ENCODE assay signal across 15 cellular contexts in genomic region chr7:20344396-20344795, GRCh38. TPM values are rescaled to one million over a fixed set of nuclear protein-coding genes. Genes with fewer than 3 reads are reported as not detected.
DNase-seq lines count a peak whose midpoint lies in the region; ATAC-seq, FAIRE-seq and TF ChIP-seq lines count a peak whose summit lies in the region.
"Had no signal": no experiment of that assay in that cellular context is flagged by ENCODE, and none has a peak within 500 bp of the region (broad histone marks: within the 10 kb centered on the region; RNA-seq: fewer than 3 reads in every experiment).

No MANE protein-coding gene starts in this region.

- no peak overlapping the region for H3K4ac ChIP-seq in H1 (replicated peaks; ENCODE audit: insufficient read length, low read depth, low read length)

- no peak overlapping the region for H3K4me3 Mint-ChIP-seq in CD8-positive, alpha-beta T cell
- H3K4me3 Mint-ChIP-seq: CD4-positive, alpha-beta T cell had no signal

- no peak overlapping the region for H3K18ac ChIP-seq in H1 (ENCODE audit: extremely low read depth, low read length)

- dilution Hi-C loops in mammary epithelial cell (cut with HindIII; ENCODE audit: low sequenced_read_pairs), result no loop called here

- H4K20me1 ChIP-seq in mammary epithelial cell (ENCODE audit: insufficient read depth, low read length) (no peaks in the 10 kb centered on the region), H1 (replicated peaks in 1 of 2; ENCODE audit: control insufficient read depth in 1 of 2, insufficient read depth in 2 of 2, low read length in 2 of 2) (no peaks in the 10 kb centered on the region)

- H4K8ac ChIP-seq in H1 (ENCODE audit: extremely low read depth, insufficient read depth, low read length), result no peak overlapping the region

- no peak overlapping the region; the same call in 1 of the 2 replicates for H2BK12ac ChIP-seq in H1 (ENCODE audit: low read depth, low read length)

- H2BK15ac ChIP-seq in H1 (ENCODE audit: low read length), result peak overlapping the region; percentile 25; the same call in 1 of the 2 replicates

- no peak overlapping the region for H4K91ac ChIP-seq in H1 (replicated peaks; ENCODE audit: insufficient read length, low read length)

- H3K36me3 Mint-ChIP-seq in CD8-positive, alpha-beta T cell, result no peaks in the 10 kb centered on the region

- no peaks in the 10 kb centered on the region for H3K4me1 Mint-ChIP-seq in CD8-positive, alpha-beta T cell (ENCODE audit: low read depth)

- H3K27me3 Mint-ChIP-seq in CD8-positive, alpha-beta T cell (ENCODE audit: low read depth), result peaks cover 2% of the 10 kb centered on the region

- no peak for FAIRE-seq in H1 (lab: Jason Lieb, UNC)
- no peak for FAIRE-seq in frontal cortex (lab: Jason Lieb, UNC)
- FAIRE-seq: A204.1 had no signal

- no peak overlapping the region for H2BK5ac ChIP-seq in H1 (ENCODE audit: low read depth, low read length)

- no peak for TF ChIP-seq POLR2A in H1 (IDR thresholded peaks at IDR 0.05; ENCODE audit: control extremely low read depth in 1 of 2, low read depth in 2 of 2, low read length in 2 of 2)
- TF ChIP-seq POLR2A in tibial nerve (IDR thresholded peaks at IDR 0.05), result no peak

- intact Hi-C loops in mammary epithelial cell (cut with micrococcal nuclease) (no loop called here), posterior vena cava (cut with DNase I) (no loop called here)
- intact Hi-C loops in CD8-positive, alpha-beta T cell (cut with DNase I, micrococcal nuclease), result no loop called here

- no peaks in the 10 kb centered on the region for H3K9me3 Mint-ChIP-seq in CD8-positive, alpha-beta T cell

- H3K14ac ChIP-seq in H1 (ENCODE audit: insufficient read length), result no peak overlapping the region

- H2AK5ac ChIP-seq in H1 (ENCODE audit: low read depth, low read length), result no peak overlapping the region

- H2BK120ac ChIP-seq in H1 (replicated peaks; ENCODE audit: low read depth, low read length), result no peak overlapping the region

- no peak for TF ChIP-seq RAD21 in H1 (IDR thresholded peaks at IDR 0.05 in 1 of 2, conservative IDR thresholded peaks at IDR 0.05 in 1 of 2; ENCODE audit: low read depth in 2 of 2, low read length in 2 of 2)

- no peak overlapping the region for H3K56ac ChIP-seq in H1 (replicated peaks; ENCODE audit: insufficient read length, low read depth, low read length)

- H3K9me3 ChIP-seq in mammary epithelial cell (replicated peaks; ENCODE audit: insufficient read depth, low read length) (no peaks in the 10 kb centered on the region), H1 (ENCODE audit: insufficient read depth in 2 of 2, low read depth in 1 of 2, low read length in 1 of 2) (no peaks in the 10 kb centered on the region), tibial nerve (no peaks in the 10 kb centered on the region)
- no peaks in the 10 kb centered on the region for H3K9me3 ChIP-seq in CD8-positive, alpha-beta T cell (ENCODE audit: low read length)
- H3K9me3 ChIP-seq: HAP-1 had no signal

- no peak overlapping the region for H3K27ac Mint-ChIP-seq in CD8-positive, alpha-beta T cell
- H3K27ac Mint-ChIP-seq: CD4-positive, alpha-beta T cell had no signal

- no peak for ATAC-seq in CD8-positive, alpha-beta T cell

- POLR2A ChIA-PET in H1 (lab: Charles Lee; ENCODE audit: partially characterized antibody), result interaction anchor here (1.4 kb wide), 1 partner anchor 13 kb away, joined by 4 read pairs; the partner anchor contains the start of gene ITGB8
- POLR2A ChIA-PET in CD8-positive, alpha-beta T cell (lab: Charles Lee), result no interaction called here

- H3K27me3 ChIP-seq in mammary epithelial cell (ENCODE audit: insufficient read depth, low read length) (no peaks in the 10 kb centered on the region), H1 (replicated peaks in 1 of 4; ENCODE audit: control insufficient read depth in 3 of 4, extremely low read depth in 1 of 4, insufficient read depth in 3 of 4, low read length in 3 of 4) (no peaks in the 10 kb centered on the region), tibial nerve (no peaks in the 10 kb centered on the region)
- no peaks in the 10 kb centered on the region for H3K27me3 ChIP-seq in CD8-positive, alpha-beta T cell (ENCODE audit: insufficient read depth, low read length)

- H3K9ac ChIP-seq in mammary epithelial cell (ENCODE audit: insufficient read depth, low read length) (no peak overlapping the region), H1 (replicated peaks in 1 of 4; ENCODE audit: extremely low read depth in 1 of 4, low read depth in 3 of 4, low read length in 3 of 4) (no peak overlapping the region)

- CTCF ChIA-PET in mammary epithelial cell (lab: Charles Lee; ENCODE audit: low non-redundant PET) (no interaction called here), H1 (lab: Charles Lee; ENCODE audit: partially characterized antibody) (interaction anchor here (0.6 to 1.9 kb wide), 4 partner anchors 171 to 360 kb away, joined by 3 to 7 read pairs (median 4); no protein-coding TSS in a partner anchor)
- CTCF ChIA-PET in CD8-positive, alpha-beta T cell (lab: Charles Lee), result no interaction called here

- no peak overlapping the region for H3K23ac ChIP-seq in H1 (ENCODE audit: insufficient read length)

- H2BK20ac ChIP-seq in H1 (ENCODE audit: low read length), result no peak overlapping the region

- H3K4me1 ChIP-seq in mammary epithelial cell (ENCODE audit: insufficient read depth, low read length) (peaks cover 60% of the 10 kb centered on the region), H1 (replicated peaks in 1 of 4; ENCODE audit: control insufficient read depth in 3 of 4, insufficient read depth in 4 of 4, low read length in 3 of 4) (peaks cover 0 to 9% (median 2%) of the 10 kb centered on the region in 4 experiments; a peak in 5 of 7 replicates), tibial nerve (peaks cover 0 to 75% (median 6%) of the 10 kb centered on the region in 4 donors)
- no peaks in the 10 kb centered on the region for H3K4me1 ChIP-seq in CD8-positive, alpha-beta T cell (ENCODE audit: insufficient read depth, low read length)

- H3K36me3 ChIP-seq in mammary epithelial cell (ENCODE audit: insufficient read depth, low read length), result peaks cover 2% of the 10 kb centered on the region
- H3K36me3 ChIP-seq in H1 (ENCODE audit: control insufficient read depth in 2 of 4, insufficient read depth in 4 of 4, low read length in 3 of 4), result no peaks in the 10 kb centered on the region
- peaks cover 0 to 10% (median 0%) of the 10 kb centered on the region in 3 donors for H3K36me3 ChIP-seq in tibial nerve
- no peaks in the 10 kb centered on the region for H3K36me3 ChIP-seq in CD8-positive, alpha-beta T cell (ENCODE audit: insufficient read depth, low read length)
- H3K36me3 ChIP-seq: HAP-1 had no signal

- H3K4me3 ChIP-seq in mammary epithelial cell (replicated peaks in 1 of 3; ENCODE audit: insufficient read depth in 1 of 3, low read depth in 2 of 3, low read length in 3 of 3) (no peak overlapping the region), H1 (ENCODE audit: extremely low read depth in 1 of 4, insufficient read depth in 2 of 4, low read depth in 3 of 4, low read length in 4 of 4) (no peak overlapping the region), tibial nerve (no peak overlapping the region)
- H3K4me3 ChIP-seq in CD8-positive, alpha-beta T cell (ENCODE audit: low read depth, low read length), result no peak overlapping the region
- H3K4me3 ChIP-seq: HAP-1 had no signal

- peak overlapping the region; percentile 21 for H3K4me2 ChIP-seq in mammary epithelial cell (ENCODE audit: insufficient read depth, low read depth, low read length)
- H3K4me2 ChIP-seq in H1 (ENCODE audit: insufficient read depth in 1 of 2, low read depth in 2 of 2, low read length in 2 of 2), result no peak overlapping the region

- H2AFZ ChIP-seq in mammary epithelial cell (ENCODE audit: low read depth, low read length), result no peak overlapping the region
- H2AFZ ChIP-seq in H1 (ENCODE audit: low read length), result no peak overlapping the region

- in situ Hi-C loops in mammary epithelial cell (cut with MboI; ENCODE audit: low sequenced_read_pairs in 2 of 2), result no loop called here

- H4K5ac ChIP-seq in H1 (ENCODE audit: insufficient read length, low read depth, low read length), result no peak overlapping the region

- TF ChIP-seq EP300 in H1 (IDR thresholded peaks at IDR 0.05; ENCODE audit: borderline replicate concordance in 1 of 2, low read depth in 2 of 2, low read length in 2 of 2) (no peak), tibial nerve (IDR thresholded peaks at IDR 0.05) (no peak)

- no peak for TF ChIP-seq CTCF in mammary epithelial cell (conservative IDR thresholded peaks at IDR 0.05 in 1 of 2, IDR thresholded peaks at IDR 0.05 in 1 of 2; ENCODE audit: extremely low read depth in 1 of 2, insufficient read depth in 1 of 2, low read depth in 1 of 2, low read length in 2 of 2)
- TF ChIP-seq CTCF in H1 (IDR thresholded peaks at IDR 0.05; ENCODE audit: control extremely low read depth in 1 of 3, insufficient read depth in 1 of 3, low read depth in 1 of 3, low read length in 3 of 3), result no peak
- TF ChIP-seq CTCF in tibial nerve (IDR thresholded peaks at IDR 0.05), result no peak
- TF ChIP-seq CTCF in CD8-positive, alpha-beta T cell (IDR thresholded peaks at IDR 0.05), result no peak

- no peak for DNase-seq in mammary epithelial cell
- no peak for DNase-seq in H1 (ENCODE audit: low read depth in 1 of 2, low spot score in 2 of 2)
- DNase-seq in posterior vena cava (ENCODE audit: low spot score), result peak; percentile 43
- no peak for DNase-seq in tibial nerve (ENCODE audit: low spot score in 2 of 2)
- no peak for DNase-seq in frontal cortex (ENCODE audit: low spot score in 2 of 2)
- no peak for DNase-seq in CD8-positive, alpha-beta T cell
- DNase-seq in amniotic stem cell (lab: John Stamatoyannopoulos, UW), result no peak
- DNase-seq: ACHN; CD4-positive, alpha-beta T cell; DMS153; DMS79; GDM1 had no signal

- BruUV-seq in mammary epithelial cell (replicated peaks; lab: Mats Ljungman, UMichigan), result no TSS peak

- 77% methylated on average over 4 of the region's 4 CpGs for WGBS in mammary epithelial cell (ENCODE audit: low coverage, missing lambda C conversion rate)
- WGBS in H1 (ENCODE audit: extremely low coverage in 1 of 2, insufficient coverage in 1 of 2, insufficient read length in 1 of 2, insufficient replicate concordance in 2 of 2, low coverage in 1 of 2, low lambda C conversion rate in 2 of 2, missing lambda C conversion rate in 1 of 2), 2 experiments, result 91% methylated on average over 4 of the region's 4 CpGs; no CpG with 5 or more reads in 1 of the 2 experiments
- 59 to 70% methylated on average over 4 of the region's 4 CpGs for WGBS in tibial nerve, 2 donors

- H3K23me2 ChIP-seq in H1 (ENCODE audit: low read depth, low read length), result no peaks in the 10 kb centered on the region

- H3K27ac ChIP-seq in mammary epithelial cell (ENCODE audit: insufficient read depth, low read depth, low read length) (peak overlapping the region; percentile 26), H1 (ENCODE audit: low read depth, low read length) (no peak overlapping the region), tibial nerve (peak overlapping the region in 3 of 4 donors; percentile 12 to 98 (median 98))
- H3K27ac ChIP-seq in CD8-positive, alpha-beta T cell (ENCODE audit: low read depth, low read length), result no peak overlapping the region
- H3K27ac ChIP-seq: C4-2B had no signal

- H3K79me1 ChIP-seq in H1 (ENCODE audit: low read depth, low read length), result no peaks in the 10 kb centered on the region; the same call in 1 of the 2 replicates

- H3K79me2 ChIP-seq in mammary epithelial cell (ENCODE audit: insufficient read depth, low read length), result peaks cover 78% of the 10 kb centered on the region
- H3K79me2 ChIP-seq in H1 (ENCODE audit: control insufficient read depth in 1 of 2, insufficient read depth in 2 of 2, low read length in 2 of 2), result no peaks in the 10 kb centered on the region

RNA-seq across cellular contexts. Expression of gene ITGB8, which starts 13.7 kb away (rescaled TPM):
- total RNA-seq in mammary epithelial cell (100 to 1,000 TPM in 1 of 2 donors, 10 to 100 TPM in 1; 41.9 to 221 TPM), posterior vena cava (10 to 100 TPM; 12.8 to 13.6 TPM), tibial nerve (100 to 1,000 TPM; 199 to 606 (median 388) TPM), frontal cortex (66.9 TPM)
- polyA plus RNA-seq in mammary epithelial cell (32.3 TPM), H1 (2011; rRNA removed) (0.96 and 1.2 TPM in 2 replicates)
- polyA minus RNA-seq in mammary epithelial cell, result 48.6 TPM
- 3.6 TPM in 2 replicates for total RNA-seq in H1 (2021; fragmentation: NEBNext Ultra II Directional; extraction: Animal tissue kit (Norgen Biotek cat#: 25700))
- polyA plus RNA-seq in H1 (2011; cell fraction: cytosol; rRNA removed), result 0.93 TPM
- 2.5 TPM for polyA plus RNA-seq in H1 (2011; cell fraction: nucleus; rRNA removed)
- polyA plus RNA-seq in H1 (2012, experiment 1 of 2), result 1.1 to 2.0 TPM (median 1.4 TPM) in 4 replicates
- 0.30 TPM for polyA plus RNA-seq in H1 (2012, experiment 2 of 2)
- 1.3 TPM for polyA plus RNA-seq in H1 (2013, experiment 1 of 2)
- polyA plus RNA-seq in H1 (2013, experiment 2 of 2), result 1.1 TPM
- polyA minus RNA-seq in H1 (2011; rRNA and poly(A)+ RNA removed), result 9.1 and 11.9 TPM in 2 replicates
- 4.2 TPM for polyA minus RNA-seq in H1 (2011; cell fraction: cytosol; rRNA and poly(A)+ RNA removed)
- polyA minus RNA-seq in H1 (2011; cell fraction: nucleus; rRNA and poly(A)+ RNA removed), result 28.3 TPM
- not detected for total RNA-seq in CD8-positive, alpha-beta T cell
- total RNA-seq: CD4-positive, alpha-beta T cell had no signal

Comparison
In these comparisons a context has a peak if more than half of its experiments do, and no peak if none do; other contexts are left out.
1. H3K27ac ChIP-seq: peak in mammary epithelial cell (single experiment) and tibial nerve (3 of 4); none in H1 (single experiment) and CD8-positive, alpha-beta T cell (single experiment).